Comparison of ENCODE assay signal across 25 cellular contexts in the genomic region with DNA sequence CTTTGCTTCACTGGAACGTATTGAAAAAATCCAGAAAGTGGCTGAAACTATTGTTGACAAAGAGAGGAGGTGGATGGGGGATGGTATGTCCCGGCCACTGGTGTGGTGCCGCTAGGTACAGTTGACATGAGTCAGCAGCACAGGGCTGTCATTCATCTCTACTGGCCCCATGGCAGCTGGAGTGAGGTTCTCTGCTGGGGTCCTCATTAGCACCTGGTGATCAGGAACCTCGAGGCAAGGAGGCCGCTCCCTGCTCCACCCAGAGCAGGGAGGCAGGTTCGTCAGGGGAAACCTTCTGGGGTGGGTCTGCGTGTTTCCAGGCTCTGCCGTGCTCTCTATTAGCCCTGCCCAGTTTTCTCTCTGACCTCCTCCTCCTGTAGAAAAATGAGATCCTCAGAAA. TPM values are rescaled to one million over a fixed set of nuclear protein-coding genes. Genes with fewer than 3 reads are reported as not detected.
DNase-seq lines count a peak whose midpoint lies in the region; ATAC-seq and TF ChIP-seq lines count a peak whose summit lies in the region.
"Had no signal": no experiment of that assay in that cellular context is flagged by ENCODE, and none has a peak within 500 bp of the region (broad histone marks: within the 10 kb centered on the region; RNA-seq: fewer than 3 reads in every experiment).

No MANE protein-coding gene starts in this region.

- POLR2A ChIA-PET in HEK293 (lab: Yijun Ruan, JAX), result no interaction called here

- peaks cover 30% of the 10 kb centered on the region for H3K4me1 ChIP-seq in HEK293 (ENCODE audit: control insufficient read depth, insufficient read depth, low read length)
- H3K4me1 ChIP-seq in suprapubic skin, result peaks cover 7% of the 10 kb centered on the region
- H3K4me1 ChIP-seq: BE2C, foreskin keratinocyte had no signal

- CTCF ChIA-PET in HEK293 (lab: Yijun Ruan, JAX), result no interaction called here

- H3K36me3 ChIP-seq in HEK293 (ENCODE audit: control insufficient read depth in 2 of 2, insufficient read depth in 1 of 2, low read length in 2 of 2), result peaks cover 0 to 9% of the 10 kb centered on the region in 2 experiments; a peak in 2 of 3 replicates
- H3K36me3 ChIP-seq in suprapubic skin, result no peaks in the 10 kb centered on the region
- H3K36me3 ChIP-seq: BE2C, left lung, ovary, upper lobe of right lung had no signal

- ATAC-seq in left lobe of liver (peak; percentile 69), HG03108 (IDR thresholded peaks at IDR 0.05; ENCODE audit: unreplicated experiment) (no peak)
- ATAC-seq: activated T-cell treated with anti-CD3 and anti-CD28 coated beads, Interleukin-2, amount 50 U/mL, for 72 hours; foreskin keratinocyte; GM23338; left lung; natural killer cell treated with Interleukin-12 subunit alpha and Interleukin-12 subunit beta and Interleukin-15 and Interleukin-18, amount 100 ng/mL, for 72 hours; SK-N-SH treated with all-trans-retinoic acid at 6 μM for 48 hours; upper lobe of right lung had no signal

- no peak for TF ChIP-seq EP300 in suprapubic skin (IDR thresholded peaks at IDR 0.05)

- 60% methylated on average over 8 of the region's 8 CpGs for WGBS in suprapubic skin

- H3K27ac ChIP-seq in HEK293 (ENCODE audit: extremely low read depth, low read depth, low read length) (peak overlapping the region; percentile 76), suprapubic skin (peak overlapping the region; percentile 39)
- H3K27ac ChIP-seq: foreskin keratinocyte, left lung, ovary, RWPE1, upper lobe of right lung had no signal

- H3K9me3 ChIP-seq in HEK293 (ENCODE audit: control insufficient read depth, insufficient read depth, low read depth, low read length) (no peaks in the 10 kb centered on the region), suprapubic skin (no peaks in the 10 kb centered on the region)
- H3K9me3 ChIP-seq: BE2C, left lung, ovary, upper lobe of right lung had no signal

- no peak for TF ChIP-seq POLR2A in suprapubic skin (IDR thresholded peaks at IDR 0.05)

- DNase-seq in astrocyte of the hippocampus (ENCODE audit: low read depth, low spot score) (peak; percentile 46), left lobe of liver (ENCODE audit: low spot score) (no peak), suprapubic skin (ENCODE audit: low spot score in 2 of 2) (no peak), NOMO-1 (lab: John Stamatoyannopoulos, UW; ENCODE audit: unreplicated experiment in 2 of 2) (no peak), MV-4-11 (lab: John Stamatoyannopoulos, UW) (no peak), GDM1 (lab: John Stamatoyannopoulos, UW) (no peak)
- DNase-seq: activated CD4-positive, alpha-beta T cell treated with anti-CD3 and anti-CD28 coated beads for 4 hours; activated naive CD4-positive, alpha-beta T cell treated with anti-CD3 and anti-CD28 coated beads, Interleukin-2, amount 10 ng/mL, durations not matched to agents 7 days and 5 days; activated T-cell treated with anti-CD3 and anti-CD28 coated beads, Interleukin-2, amount 50 U/mL, for 72 hours; BE2C; foreskin keratinocyte; left lung; NCI-H1092; NCI-H187; NCI-H69; ovary; stimulated activated CD4-positive, alpha-beta T cell treated with anti-CD3 and anti-CD28 coated beads, Interleukin-15, amount 100 ng/mL, for 24 hours; T-helper 2 cell; upper lobe of right lung had no signal

- H3K4me3 ChIP-seq in HEK293 (ENCODE audit: low read depth, low read length) (no peak overlapping the region), suprapubic skin (no peak overlapping the region)
- H3K4me3 ChIP-seq: GM23338, left lung, ovary, upper lobe of right lung had no signal

- TF ChIP-seq CTCF in HEK293 (tag by site-specific recombination; IDR thresholded peaks at IDR 0.05), result no peak
- TF ChIP-seq CTCF in suprapubic skin (IDR thresholded peaks at IDR 0.05), result no peak

- H3K27me3 ChIP-seq in suprapubic skin, result peaks cover 18% of the 10 kb centered on the region
- H3K27me3 ChIP-seq: ovary had no signal

TF ChIP-seq in HEK293, 187 proteins besides CTCF, POLR2A, EP300 and RAD21 (continues in another document):
- TF ChIP-seq ZNF112 (tag by site-specific recombination; IDR thresholded peaks at IDR 0.05) (no peak), ZNF335 (tag by site-specific recombination; conservative IDR thresholded peaks at IDR 0.05) (peak; percentile 31; the same call in 1 of the 2 replicates), HIC1 (tag by site-specific recombination; IDR thresholded peaks at IDR 0.05) (no peak), ZIC2 (tag by site-specific recombination; IDR thresholded peaks at IDR 0.05) (peak; percentile 90), ZNF514 (tag by site-specific recombination; IDR thresholded peaks at IDR 0.05) (no peak), ZBTB17 (tag by site-specific recombination; IDR thresholded peaks at IDR 0.05) (peak; percentile 51; the same call in 1 of the 2 replicates), ZNF362 (tag by site-specific recombination; IDR thresholded peaks at IDR 0.05) (no peak), ZSCAN4 (tag by site-specific recombination; IDR thresholded peaks at IDR 0.05) (no peak), ZNF513 (tag by site-specific recombination; IDR thresholded peaks at IDR 0.05) (no peak), ZNF621 (tag by site-specific recombination; IDR thresholded peaks at IDR 0.05) (no peak), ZNF391 (tag by site-specific recombination; IDR thresholded peaks at IDR 0.05; ENCODE audit: borderline replicate concordance, low read depth) (no peak), ZNF704 (tag by site-specific recombination; IDR thresholded peaks at IDR 0.05) (no peak), OVOL3 (tag by site-specific recombination; IDR thresholded peaks at IDR 0.05) (0 out of 2 replicates have a peak, but pooled peaks have one; percentile 12), ZBTB8A (tag by site-specific recombination; IDR thresholded peaks at IDR 0.05) (0 out of 2 replicates have a peak, but pooled peaks have one; percentile 25)

RNA-seq across cellular contexts. Expression of gene NTN1, which starts 6.9 kb away (rescaled TPM):
- total RNA-seq in left lobe of liver (11.5 TPM), suprapubic skin (1 to 10 TPM; 2.4 to 5.9 (median 3.4) TPM)
